In the genomic region with DNA sequence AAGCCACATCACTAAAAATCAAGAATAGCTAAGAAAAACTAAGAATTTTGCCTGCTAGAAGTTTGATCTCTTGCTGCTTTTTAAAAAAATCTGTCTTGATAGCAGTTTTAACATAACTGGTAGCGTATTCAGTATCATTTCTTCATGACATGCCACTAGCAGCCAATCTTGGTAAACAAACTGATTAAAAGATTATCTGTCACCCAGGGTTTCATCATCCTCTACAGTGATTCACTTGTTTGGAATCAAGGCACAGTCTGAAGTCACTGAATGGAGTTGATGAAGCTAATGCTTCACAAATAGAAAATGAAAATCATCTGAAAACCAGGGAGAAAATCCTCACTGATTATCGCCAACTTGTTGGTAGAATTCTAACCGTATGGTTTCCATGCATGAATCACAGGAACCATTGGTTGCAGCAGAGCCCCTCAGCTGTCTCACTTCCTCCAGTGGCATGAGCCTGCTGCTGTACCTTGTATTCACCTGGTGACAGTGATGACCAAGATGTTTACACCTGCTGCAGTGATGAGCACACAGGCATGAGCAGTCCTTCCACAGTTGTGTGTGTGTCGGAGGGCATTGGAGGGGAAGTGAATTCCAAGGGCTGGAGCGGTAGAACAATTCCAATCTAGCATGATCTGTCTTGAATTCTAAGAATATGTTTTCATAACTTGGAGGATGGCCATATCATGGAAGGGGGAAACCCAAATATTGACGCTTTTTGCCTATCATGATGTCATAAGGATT, we compare ENCODE assay signal across 1 cellular context.
TF ChIP-seq lines count a peak whose summit lies in the region.

No MANE protein-coding gene starts in this region.

TF ChIP-seq in SK-N-SH, 30 proteins besides CTCF, POLR2A, EP300 and RAD21 (continued from another document):
- TF ChIP-seq TEAD4 (IDR thresholded peaks at IDR 0.05; ENCODE audit: borderline replicate concordance, insufficient read depth) (no peak), POLR2AphosphoS5 (IDR thresholded peaks at IDR 0.05; ENCODE audit: low read depth, low read length) (no peak), JUND (IDR thresholded peaks at IDR 0.05) (peak; percentile 74), SMC3 (IDR thresholded peaks at IDR 0.05; ENCODE audit: low read depth, low read length) (no peak), GABPA (IDR thresholded peaks at IDR 0.05; ENCODE audit: low read depth) (no peak), GATA2 (CRISPR knock-in tag; IDR thresholded peaks at IDR 0.05) (no peak), ELF1 (IDR thresholded peaks at IDR 0.05) (no peak)
- TF ChIP-seq, protein P1, sequence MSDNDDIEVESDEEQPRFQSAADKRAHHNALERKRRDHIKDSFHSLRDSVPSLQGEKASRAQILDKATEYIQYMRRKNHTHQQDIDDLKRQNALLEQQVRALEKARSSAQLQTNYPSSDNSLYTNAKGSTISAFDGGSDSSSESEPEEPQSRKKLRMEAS (IDR thresholded peaks at IDR 0.05; ENCODE audit: low read depth): no peak
- TF ChIP-seq, protein P2, sequence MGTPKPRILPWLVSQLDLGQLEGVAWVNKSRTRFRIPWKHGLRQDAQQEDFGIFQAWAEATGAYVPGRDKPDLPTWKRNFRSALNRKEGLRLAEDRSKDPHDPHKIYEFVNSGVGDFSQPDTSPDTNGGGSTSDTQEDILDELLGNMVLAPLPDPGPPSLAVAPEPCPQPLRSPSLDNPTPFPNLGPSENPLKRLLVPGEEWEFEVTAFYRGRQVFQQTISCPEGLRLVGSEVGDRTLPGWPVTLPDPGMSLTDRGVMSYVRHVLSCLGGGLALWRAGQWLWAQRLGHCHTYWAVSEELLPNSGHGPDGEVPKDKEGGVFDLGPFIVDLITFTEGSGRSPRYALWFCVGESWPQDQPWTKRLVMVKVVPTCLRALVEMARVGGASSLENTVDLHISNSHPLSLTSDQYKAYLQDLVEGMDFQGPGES (IDR thresholded peaks at IDR 0.05; ENCODE audit: low read depth, low read length): no peak
